Comparison of ENCODE assay signal across 14 cellular contexts in the genomic region with DNA sequence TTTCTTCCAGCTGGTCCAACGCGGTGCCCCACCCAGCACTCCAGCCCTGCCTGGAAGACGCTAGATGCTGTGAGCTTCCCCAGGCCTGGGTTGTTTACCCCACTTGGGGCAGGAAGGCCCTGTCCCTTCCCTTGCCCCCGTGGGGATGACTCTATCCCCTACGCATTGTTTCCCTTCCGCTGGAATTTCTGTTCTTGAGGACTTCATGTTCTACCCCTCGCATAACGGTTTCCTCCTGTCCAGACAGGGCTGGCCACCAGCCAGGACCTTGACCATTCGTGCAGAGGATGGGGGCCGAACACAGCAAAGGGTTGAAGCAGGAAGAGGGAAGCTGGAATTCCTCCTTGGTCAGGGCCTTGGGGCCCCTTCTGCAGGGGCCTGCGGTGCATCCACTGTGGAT. TPM values are rescaled to one million over a fixed set of nuclear protein-coding genes. Genes with fewer than 3 reads are reported as not detected.
DNase-seq lines count a peak whose midpoint lies in the region; ATAC-seq and TF ChIP-seq lines count a peak whose summit lies in the region.
"Had no signal": no experiment of that assay in that cellular context is flagged by ENCODE, and none has a peak within 500 bp of the region (broad histone marks: within the 10 kb centered on the region; RNA-seq: fewer than 3 reads in every experiment).

No MANE protein-coding gene starts in this region.

- H3K4me3 ChIP-seq in coronary artery, result no peak overlapping the region
- H3K4me3 ChIP-seq: skin epidermis had no signal

- intact Hi-C loops in sciatic nerve (cut with DNase I), result no loop called here

- H3K4me1 Mint-ChIP-seq in effector memory CD8-positive, alpha-beta T cell (ENCODE audit: low read depth in 2 of 2), result no peaks in the 10 kb centered on the region
- H3K4me1 Mint-ChIP-seq: WTC11 had no signal

- TF ChIP-seq CTCF in coronary artery (IDR thresholded peaks at IDR 0.05), result no peak

- H3K27ac ChIP-seq in coronary artery, result peak overlapping the region; percentile 79 to 80

- DNase-seq in Ammon's horn (ENCODE audit: low spot score), result peak; percentile 51
- DNase-seq in coronary artery (ENCODE audit: low spot score), result peak; percentile 89
- DNase-seq in iris pigment epithelial cell (ENCODE audit: low read depth), result peak; percentile 96
- DNase-seq in sciatic nerve (ENCODE audit: low spot score), result no peak
- DNase-seq in activated CD4-positive, CD25-positive, alpha-beta regulatory T cell treated with anti-CD3 and anti-CD28 coated beads, Interleukin-2, amount 50 U/mL, for 72 hours, result no peak
- DNase-seq in activated T-cell treated with anti-CD3 and anti-CD28 coated beads, Interleukin-2, amount 50 U/mL, for 48 hours, result no peak
- DNase-seq in effector memory CD8-positive, alpha-beta T cell, result no peak
- DNase-seq in germinal center (ENCODE audit: low spot score), result no peak
- DNase-seq: NCI-H446 had no signal

- ATAC-seq in sciatic nerve, result peak; percentile 42
- ATAC-seq in effector memory CD8-positive, alpha-beta T cell (replicated peaks), result no peak
- ATAC-seq: esophagus mucosa, WTC11 had no signal

- no peaks in the 10 kb centered on the region for H3K36me3 Mint-ChIP-seq in effector memory CD8-positive, alpha-beta T cell (ENCODE audit: insufficient read depth)
- H3K36me3 Mint-ChIP-seq: brain, WTC11 had no signal

- peaks cover 12 to 42% of the 10 kb centered on the region in 2 donors for H3K27me3 Mint-ChIP-seq in effector memory CD8-positive, alpha-beta T cell

- no peak overlapping the region for H3K27ac Mint-ChIP-seq in effector memory CD8-positive, alpha-beta T cell
- H3K27ac Mint-ChIP-seq: brain, WTC11 had no signal

- no peaks in the 10 kb centered on the region for H3K9me3 Mint-ChIP-seq in effector memory CD8-positive, alpha-beta T cell
- H3K9me3 Mint-ChIP-seq: brain, WTC11 had no signal

- no peak overlapping the region for H3K4me3 Mint-ChIP-seq in effector memory CD8-positive, alpha-beta T cell
- H3K4me3 Mint-ChIP-seq: brain, WTC11 had no signal

RNA-seq across cellular contexts. Expression of a gene that starts 14.7 kb away (rescaled TPM):
- total RNA-seq in sciatic nerve, result 7.0 TPM
- total RNA-seq: SK-MEL-5 had no signal

RNA-seq across cellular contexts. Expression of a gene that starts 27.0 kb away (rescaled TPM):
- 47.1 TPM for total RNA-seq in sciatic nerve

RNA-seq across cellular contexts. Expression of a gene that starts 42.0 kb away (rescaled TPM):
- total RNA-seq in sciatic nerve, result 22.1 TPM

RNA-seq across cellular contexts. Expression of a gene that starts 53.1 kb away (rescaled TPM):
- not detected for total RNA-seq in sciatic nerve
- total RNA-seq: esophagus mucosa had no signal

Comparison
In these comparisons a context has a peak if more than half of its experiments do, and no peak if none do; other contexts are left out.
1. DNase-seq: peak in Ammon's horn (single experiment), coronary artery (single experiment) and iris pigment epithelial cell (single experiment); none in sciatic nerve (single experiment), activated CD4-positive, CD25-positive, alpha-beta regulatory T cell treated with anti-CD3 and anti-CD28 coated beads, Interleukin-2, amount 50 U/mL, for 72 hours (single experiment), activated T-cell treated with anti-CD3 and anti-CD28 coated beads, Interleukin-2, amount 50 U/mL, for 48 hours (0 of 2), effector memory CD8-positive, alpha-beta T cell (0 of 3) and germinal center (single experiment).